ENCODE assay signal across 25 cellular contexts in genomic region chr7:24545215-24545614, GRCh38. TPM values are rescaled to one million over a fixed set of nuclear protein-coding genes. Genes with fewer than 3 reads are reported as not detected.
DNase-seq lines count a peak whose midpoint lies in the region; ATAC-seq, FAIRE-seq and TF ChIP-seq lines count a peak whose summit lies in the region.
"Had no signal": no experiment of that assay in that cellular context is flagged by ENCODE, and none has a peak within 500 bp of the region (broad histone marks: within the 10 kb centered on the region; RNA-seq: fewer than 3 reads in every experiment).

No MANE protein-coding gene starts in this region.

- DNase-seq in GM12865 (ENCODE audit: low read depth) = peak; percentile 13
- DNase-seq in GM19239 (ENCODE audit: insufficient read length, low spot score) = no peak
- no peak for DNase-seq in GM12878 (ENCODE audit: low read depth, low spot score)
- no peak for DNase-seq in HEK293T (ENCODE audit: extremely low spot score)
- no peak for DNase-seq in T-helper 17 cell
- DNase-seq: 8988T; ACHN; AML-193; BE2C; CD4-positive, alpha-beta T cell; CD8-positive, alpha-beta memory T cell; DMS 273 treated with DMSO at 0.1 percent for 48 hours; DMS53; DMS79 treated with DMSO at 0.1 percent for 48 hours; GF-D8; H9; HFFc6 had no signal

- no peaks in the 10 kb centered on the region for H3K27me3 ChIP-seq in GM12878 (replicated peaks in 1 of 2; ENCODE audit: control insufficient read depth in 2 of 2, insufficient read depth in 2 of 2, low read length in 1 of 2)
- H3K27me3 ChIP-seq: BE2C; BLaER1 treated with 17β-estradiol and CSF1 and Interleukin-3, amounts not matched to agents 10 nM and 100 nM had no signal

- no peak for TF ChIP-seq EP300 in GM12878 (IDR thresholded peaks at IDR 0.05; ENCODE audit: borderline replicate concordance in 1 of 2, control insufficient read depth in 1 of 2, low read depth in 2 of 2, low read length in 2 of 2)

- no peak overlapping the region for H3K4me3 Mint-ChIP-seq in stimulated activated memory B cell treated with anti-CD40 and anti-IgM and Interleukin-4, amounts not matched to agents 10 μg/mL and 1 μg/mL and 100 μg/mL, for 72 hours
- H3K4me3 Mint-ChIP-seq in T-helper 17 cell = no peak overlapping the region
- H3K4me3 Mint-ChIP-seq: CD14-positive monocyte; CD4-positive, alpha-beta T cell; CD8-positive, alpha-beta memory T cell; H9; HFFc6 had no signal

- no peaks in the 10 kb centered on the region for H3K36me3 Mint-ChIP-seq in stimulated activated memory B cell treated with anti-CD40 and anti-IgM and Interleukin-4, amounts not matched to agents 10 μg/mL and 1 μg/mL and 100 μg/mL, for 72 hours
- no peaks in the 10 kb centered on the region for H3K36me3 Mint-ChIP-seq in T-helper 17 cell (ENCODE audit: low read depth)
- H3K36me3 Mint-ChIP-seq: CD14-positive monocyte; CD8-positive, alpha-beta memory T cell had no signal

- H3K4me1 ChIP-seq in GM12878 (ENCODE audit: control insufficient read depth, insufficient read depth, low read length) = no peaks in the 10 kb centered on the region
- H3K4me1 ChIP-seq: A549; BE2C; BLaER1 treated with 17β-estradiol and CSF1 and Interleukin-3, amounts not matched to agents 10 nM and 100 nM had no signal

- in situ Hi-C loops in GM12878 (cut with MboI) = no loop called here

- FAIRE-seq in GM19239 (lab: Jason Lieb, UNC) (peak; percentile 37), GM12878 (lab: Jason Lieb, UNC) (peak; percentile 35)
- FAIRE-seq: A549, D721Med, GM12891 had no signal

- no peak overlapping the region for H3K9ac ChIP-seq in GM12878 (ENCODE audit: control insufficient read depth, insufficient read depth, low read length)
- H3K9ac ChIP-seq: BLaER1 treated with 17β-estradiol and CSF1 and Interleukin-3, amounts not matched to agents 10 nM and 100 nM had no signal

- no peak overlapping the region for H3K27ac Mint-ChIP-seq in stimulated activated memory B cell treated with anti-CD40 and anti-IgM and Interleukin-4, amounts not matched to agents 10 μg/mL and 1 μg/mL and 100 μg/mL, for 72 hours
- no peak overlapping the region for H3K27ac Mint-ChIP-seq in T-helper 17 cell
- H3K27ac Mint-ChIP-seq: CD14-positive monocyte; CD4-positive, alpha-beta T cell; CD8-positive, alpha-beta memory T cell; H9; HFFc6 had no signal

- H3K9me3 ChIP-seq in GM12878 (replicated peaks; ENCODE audit: control insufficient read depth, insufficient read depth, low read length) = no peaks in the 10 kb centered on the region
- H3K9me3 ChIP-seq in T-helper 17 cell (ENCODE audit: control insufficient read depth, low read length, poor library complexity, severe bottlenecking) = no peaks in the 10 kb centered on the region
- H3K9me3 ChIP-seq: A549, BE2C had no signal

- no peaks in the 10 kb centered on the region for H3K79me2 ChIP-seq in GM12878 (ENCODE audit: control insufficient read depth, insufficient read depth, low read length)

- H3K27me3 Mint-ChIP-seq in stimulated activated memory B cell treated with anti-CD40 and anti-IgM and Interleukin-4, amounts not matched to agents 10 μg/mL and 1 μg/mL and 100 μg/mL, for 72 hours = peaks cover 19% of the 10 kb centered on the region
- H3K27me3 Mint-ChIP-seq in T-helper 17 cell = peaks cover 38% of the 10 kb centered on the region

- no peak overlapping the region for H2AFZ ChIP-seq in GM12878 (ENCODE audit: control insufficient read depth, low read depth, low read length)

- TF ChIP-seq CTCF in GM12865 (IDR thresholded peaks at IDR 0.05; ENCODE audit: insufficient read depth, low read depth, low read length, missing control alignments) = no peak
- no peak for TF ChIP-seq CTCF in GM12878 (IDR thresholded peaks at IDR 0.05 in 2 of 3, conservative IDR thresholded peaks at IDR 0.05 in 1 of 3; ENCODE audit: control insufficient read depth in 2 of 3, extremely low read depth in 1 of 3, insufficient read depth in 1 of 3, low read depth in 3 of 3, low read length in 3 of 3)

- BruUV-seq in GM12878 (replicated peaks; lab: Mats Ljungman, UMichigan) = no TSS peak

- ATAC-seq in GM12878 (no peak), HG03095 (IDR thresholded peaks at IDR 0.05; ENCODE audit: unreplicated experiment) (no peak), T-helper 17 cell (no peak)
- ATAC-seq in stimulated activated memory B cell treated with anti-CD40 and anti-IgM and Interleukin-4, amounts not matched to agents 10 μg/mL and 1 μg/mL and 100 μg/mL, for 72 hours = no peak
- ATAC-seq: A549, HCT116 had no signal

- no peaks in the 10 kb centered on the region for H3K9me3 Mint-ChIP-seq in stimulated activated memory B cell treated with anti-CD40 and anti-IgM and Interleukin-4, amounts not matched to agents 10 μg/mL and 1 μg/mL and 100 μg/mL, for 72 hours
- H3K9me3 Mint-ChIP-seq: CD4-positive, alpha-beta T cell; CD8-positive, alpha-beta memory T cell; H9; HFFc6 had no signal

- TF ChIP-seq POLR2A in GM12878 (IDR thresholded peaks at IDR 0.05; ENCODE audit: low read depth, low read length) = no peak

- POLR2A ChIA-PET in GM12878 (lab: Charles Lee) = no interaction called here
- POLR2A ChIA-PET in HEK293T (lab: Yijun Ruan, JAX) = no interaction called here

- H3K27ac ChIP-seq in GM12878 (ENCODE audit: control insufficient read depth, insufficient read depth) = no peak overlapping the region
- H3K27ac ChIP-seq: A549; BLaER1 treated with 17β-estradiol and CSF1 and Interleukin-3, amounts not matched to agents 10 nM and 100 nM had no signal

- H3K36me3 ChIP-seq in GM12878 (ENCODE audit: control insufficient read depth in 2 of 2, insufficient read depth in 2 of 2, low read length in 1 of 2) = no peaks in the 10 kb centered on the region
- H3K36me3 ChIP-seq: BE2C; BLaER1 treated with 17β-estradiol and CSF1 and Interleukin-3, amounts not matched to agents 10 nM and 100 nM had no signal

- no peaks in the 10 kb centered on the region for H3K4me1 Mint-ChIP-seq in stimulated activated memory B cell treated with anti-CD40 and anti-IgM and Interleukin-4, amounts not matched to agents 10 μg/mL and 1 μg/mL and 100 μg/mL, for 72 hours
- H3K4me1 Mint-ChIP-seq in T-helper 17 cell = no peaks in the 10 kb centered on the region
- H3K4me1 Mint-ChIP-seq: CD14-positive monocyte; CD8-positive, alpha-beta memory T cell had no signal

- intact Hi-C loops in GM12878 (cut with micrococcal nuclease; ENCODE audit: unreplicated experiment) = no loop called here

- RAD21 ChIA-PET in GM12878 (lab: Charles Lee; ENCODE audit: unreplicated experiment) = no interaction called here

- CTCF ChIA-PET in GM12878 (lab: Yijun Ruan, JAX) (no interaction called here), HEK293T (lab: Yijun Ruan, JAX) (no interaction called here)

- TF ChIP-seq RAD21 in GM12878 (IDR thresholded peaks at IDR 0.05; ENCODE audit: insufficient read depth, low read depth, low read length) = no peak

- peak overlapping the region; percentile 14; the same call in 1 of the 2 replicates for H3K4me2 ChIP-seq in GM12878 (ENCODE audit: control insufficient read depth, insufficient read depth)
- H3K4me2 ChIP-seq: A549; BLaER1 treated with 17β-estradiol and CSF1 and Interleukin-3, amounts not matched to agents 10 nM and 100 nM had no signal

- H4K20me1 ChIP-seq in GM12878 (ENCODE audit: control insufficient read depth, insufficient read depth) = no peaks in the 10 kb centered on the region
- H4K20me1 ChIP-seq: BLaER1 treated with 17β-estradiol and CSF1 and Interleukin-3, amounts not matched to agents 10 nM and 100 nM had no signal

- H3K4me3 ChIP-seq in GM12865 (ENCODE audit: low read depth, low read length) = no peak overlapping the region
- H3K4me3 ChIP-seq in GM12878 = no peak overlapping the region
- H3K4me3 ChIP-seq: A549; BLaER1 treated with 17β-estradiol and CSF1 and Interleukin-3, amounts not matched to agents 10 nM and 100 nM had no signal

- SMC1A ChIA-PET in GM12878 (lab: Charles Lee; ENCODE audit: uncharacterized antibody, unreplicated experiment) = no interaction called here

TF ChIP-seq in GM12878, 131 proteins besides CTCF, POLR2A, EP300 and RAD21:
- TF ChIP-seq SMARCA5 (IDR thresholded peaks at IDR 0.05) = no peak
- TF ChIP-seq IKZF2 (IDR thresholded peaks at IDR 0.05) = no peak
- TF ChIP-seq MEF2A (IDR thresholded peaks at IDR 0.05; ENCODE audit: insufficient read depth, low read depth, low read length) = peak; percentile 38; the same call in 1 of the 2 replicates

TF ChIP-seq in HEK293T, 16 proteins besides CTCF, POLR2A, EP300 and RAD21 (continues in another document):
- TF ChIP-seq LEF1 (IDR thresholded peaks at IDR 0.05; ENCODE audit: borderline replicate concordance) (no peak), L3MBTL2 (conservative IDR thresholded peaks at IDR 0.05) (no peak), ARNT (IDR thresholded peaks at IDR 0.05) (no peak), CTBP1 (IDR thresholded peaks at IDR 0.05; ENCODE audit: borderline replicate concordance) (no peak), HDGF (IDR thresholded peaks at IDR 0.05; ENCODE audit: borderline replicate concordance) (no peak), FOXM1 (IDR thresholded peaks at IDR 0.05; ENCODE audit: borderline replicate concordance) (no peak), FOXK2 (IDR thresholded peaks at IDR 0.05) (no peak)
- TF ChIP-seq, protein P1, sequence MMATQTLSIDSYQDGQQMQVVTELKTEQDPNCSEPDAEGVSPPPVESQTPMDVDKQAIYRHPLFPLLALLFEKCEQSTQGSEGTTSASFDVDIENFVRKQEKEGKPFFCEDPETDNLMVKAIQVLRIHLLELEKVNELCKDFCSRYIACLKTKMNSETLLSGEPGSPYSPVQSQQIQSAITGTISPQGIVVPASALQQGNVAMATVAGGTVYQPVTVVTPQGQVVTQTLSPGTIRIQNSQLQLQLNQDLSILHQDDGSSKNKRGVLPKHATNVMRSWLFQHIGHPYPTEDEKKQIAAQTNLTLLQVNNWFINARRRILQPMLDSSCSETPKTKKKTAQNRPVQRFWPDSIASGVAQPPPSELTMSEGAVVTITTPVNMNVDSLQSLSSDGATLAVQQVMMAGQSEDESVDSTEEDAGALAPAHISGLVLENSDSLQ (IDR thresholded peaks at IDR 0.05) = no peak

RNA-seq across cellular contexts. Expression of gene PALS2, which starts 28.0 kb away (rescaled TPM):
- 57.8 and 72.9 TPM in 2 replicates for total RNA-seq in GM12878 (2013; cell fraction: nucleolus; rRNA removed)
- 10.7 and 15.0 TPM in 2 replicates for total RNA-seq in GM12878 (2014; rRNA removed)
- 23.2 and 24.7 TPM in 2 replicates for total RNA-seq in GM12878 (2014; rRNA removed; fragmentation: Illumina TruSeq; extraction: Trizol)
- 45.3 and 53.5 TPM in 2 replicates for total RNA-seq in GM12878 (2021)
- 6.3 TPM for polyA plus RNA-seq in GM12878 (2011; ENCODE audit: low read depth)
- polyA plus RNA-seq in GM12878 (2011; rRNA removed) = 19.3 and 26.6 TPM in 2 replicates
- 4.4 and 5.7 TPM in 2 replicates for polyA plus RNA-seq in GM12878 (2011; cell fraction: cytosol; rRNA removed)
- polyA plus RNA-seq in GM12878 (2011; cell fraction: nucleus; rRNA removed) = 7.4 and 9.8 TPM in 2 replicates
- polyA plus RNA-seq in GM12878 (2012) = 12.1 and 14.5 TPM in 2 replicates
- 27.2 and 39.6 TPM in 2 replicates for polyA plus RNA-seq in GM12878 (2014; fragmentation: Illumina TruSeq; extraction: Trizol)
- polyA plus RNA-seq in GM12878 (2014; fragmentation: Nextera tagmentation; extraction: Ambion mirVana) = 10 to 100 TPM; 15.2 to 21.6 TPM
- polyA plus RNA-seq in GM12878 (2014; rRNA removed) = 17.5 and 18.6 TPM in 2 replicates
- 10 to 100 TPM; 19.6 to 20.6 TPM for polyA plus RNA-seq in GM12878 (2016; fragmentation: Nextera tagmentation; extraction: Ambion mirVana)
- polyA minus RNA-seq in GM12878 (2011; rRNA and poly(A)+ RNA removed) = 17.8 and 40.1 TPM in 2 replicates
- polyA minus RNA-seq in GM12878 (2011; cell fraction: cytosol; rRNA and poly(A)+ RNA removed) = 14.4 and 21.5 TPM in 2 replicates
- 9.4 and 21.9 TPM in 2 replicates for polyA minus RNA-seq in GM12878 (2011; cell fraction: nucleus; rRNA and poly(A)+ RNA removed)
- 10 to 100 TPM; 12.8 to 15.5 TPM for total RNA-seq in T-helper 17 cell
